1 cellular context compared by ENCODE assay signal in the genomic region with DNA sequence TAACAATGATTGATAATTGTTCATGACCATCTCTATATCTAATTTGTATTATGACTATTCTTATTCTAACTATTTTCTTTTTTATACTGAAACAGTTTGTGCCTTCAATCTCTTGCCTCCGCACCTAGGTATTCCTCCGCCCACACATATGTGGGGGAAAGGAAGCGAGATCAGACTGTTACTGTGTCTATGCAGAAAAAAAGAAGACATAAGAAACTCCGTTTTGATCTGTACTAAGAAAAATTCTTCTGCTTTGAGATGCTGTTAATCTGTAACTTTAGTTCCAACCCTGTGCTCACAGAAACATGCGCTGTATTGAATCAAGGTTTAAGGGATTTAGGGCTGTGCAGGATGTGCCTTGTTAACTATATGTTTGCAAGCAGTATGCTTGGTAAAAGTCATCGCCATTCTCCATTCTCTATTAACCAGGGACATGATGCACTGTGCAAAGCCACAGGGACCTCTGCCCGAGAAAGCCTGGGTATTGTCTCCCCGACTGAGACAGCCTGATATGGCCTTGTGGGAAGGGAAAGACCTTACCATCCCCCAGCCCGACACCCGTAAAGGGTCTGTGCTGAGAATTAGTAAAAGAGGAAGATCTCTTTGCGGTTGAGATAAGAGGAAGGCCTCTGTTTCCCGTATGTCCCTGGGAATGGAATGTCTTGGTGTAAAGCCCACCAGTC.
TF ChIP-seq lines count a peak whose summit lies in the region.

No MANE protein-coding gene starts in this region.

TF ChIP-seq in HepG2, 621 proteins besides CTCF, POLR2A, EP300 and RAD21 (continued from another document and continues in another):
- TF ChIP-seq, protein P1, sequence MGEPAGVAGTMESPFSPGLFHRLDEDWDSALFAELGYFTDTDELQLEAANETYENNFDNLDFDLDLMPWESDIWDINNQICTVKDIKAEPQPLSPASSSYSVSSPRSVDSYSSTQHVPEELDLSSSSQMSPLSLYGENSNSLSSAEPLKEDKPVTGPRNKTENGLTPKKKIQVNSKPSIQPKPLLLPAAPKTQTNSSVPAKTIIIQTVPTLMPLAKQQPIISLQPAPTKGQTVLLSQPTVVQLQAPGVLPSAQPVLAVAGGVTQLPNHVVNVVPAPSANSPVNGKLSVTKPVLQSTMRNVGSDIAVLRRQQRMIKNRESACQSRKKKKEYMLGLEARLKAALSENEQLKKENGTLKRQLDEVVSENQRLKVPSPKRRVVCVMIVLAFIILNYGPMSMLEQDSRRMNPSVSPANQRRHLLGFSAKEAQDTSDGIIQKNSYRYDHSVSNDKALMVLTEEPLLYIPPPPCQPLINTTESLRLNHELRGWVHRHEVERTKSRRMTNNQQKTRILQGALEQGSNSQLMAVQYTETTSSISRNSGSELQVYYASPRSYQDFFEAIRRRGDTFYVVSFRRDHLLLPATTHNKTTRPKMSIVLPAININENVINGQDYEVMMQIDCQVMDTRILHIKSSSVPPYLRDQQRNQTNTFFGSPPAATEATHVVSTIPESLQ (CRISPR knock-in tag; conservative IDR thresholded peaks at IDR 0.05), result no peak
- TF ChIP-seq TAF15 (IDR thresholded peaks at IDR 0.05; ENCODE audit: low read depth, low read length, poor library complexity, severe bottlenecking), result no peak
- TF ChIP-seq HOXA9 (CRISPR knock-in tag; IDR thresholded peaks at IDR 0.05; ENCODE audit: borderline replicate concordance), result no peak
- TF ChIP-seq MAFF (IDR thresholded peaks at IDR 0.05; ENCODE audit: low read depth, low read length), result no peak
- TF ChIP-seq MBD4 (IDR thresholded peaks at IDR 0.05; ENCODE audit: borderline replicate concordance, low read length), result no peak
- TF ChIP-seq RAD51 (IDR thresholded peaks at IDR 0.05; ENCODE audit: borderline replicate concordance), result no peak
- no peak for TF ChIP-seq SOX6 (IDR thresholded peaks at IDR 0.05)
- TF ChIP-seq SOX6 (CRISPR knock-in tag; IDR thresholded peaks at IDR 0.05), result peak; percentile 24; the same call in 1 of the 2 replicates
- no peak for TF ChIP-seq RNF2 (conservative IDR thresholded peaks at IDR 0.05; ENCODE audit: low read depth)
- TF ChIP-seq PAF1 (CRISPR knock-in tag; IDR thresholded peaks at IDR 0.05), result no peak
- TF ChIP-seq ZNF501 (CRISPR knock-in tag; IDR thresholded peaks at IDR 0.05), result no peak
- TF ChIP-seq NR2F6 (IDR thresholded peaks at IDR 0.05), result no peak
- no peak for TF ChIP-seq NR2F6 (CRISPR knock-in tag; IDR thresholded peaks at IDR 0.05)
- TF ChIP-seq ZNF253 (CRISPR knock-in tag; IDR thresholded peaks at IDR 0.05; ENCODE audit: borderline replicate concordance), result no peak
- no peak for TF ChIP-seq PRPF4 (IDR thresholded peaks at IDR 0.05; ENCODE audit: low read depth, low read length, poor library complexity, severe bottlenecking)
- TF ChIP-seq, protein P2, sequence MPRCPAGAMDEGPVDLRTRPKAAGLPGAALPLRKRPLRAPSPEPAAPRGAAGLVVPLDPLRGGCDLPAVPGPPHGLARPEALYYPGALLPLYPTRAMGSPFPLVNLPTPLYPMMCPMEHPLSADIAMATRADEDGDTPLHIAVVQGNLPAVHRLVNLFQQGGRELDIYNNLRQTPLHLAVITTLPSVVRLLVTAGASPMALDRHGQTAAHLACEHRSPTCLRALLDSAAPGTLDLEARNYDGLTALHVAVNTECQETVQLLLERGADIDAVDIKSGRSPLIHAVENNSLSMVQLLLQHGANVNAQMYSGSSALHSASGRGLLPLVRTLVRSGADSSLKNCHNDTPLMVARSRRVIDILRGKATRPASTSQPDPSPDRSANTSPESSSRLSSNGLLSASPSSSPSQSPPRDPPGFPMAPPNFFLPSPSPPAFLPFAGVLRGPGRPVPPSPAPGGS (CRISPR knock-in tag; IDR thresholded peaks at IDR 0.05), result no peak
- no peak for TF ChIP-seq ZNF572 (CRISPR knock-in tag; IDR thresholded peaks at IDR 0.05)
- TF ChIP-seq SNAPC2 (CRISPR knock-in tag; IDR thresholded peaks at IDR 0.05), result 0 out of 2 replicates have a peak, but pooled peaks have one; percentile 45
- TF ChIP-seq EZH2 (conservative IDR thresholded peaks at IDR 0.05; ENCODE audit: low read depth, low read length), result no peak
- TF ChIP-seq ZNF567 (CRISPR knock-in tag; IDR thresholded peaks at IDR 0.05; ENCODE audit: borderline replicate concordance), result no peak
- TF ChIP-seq KDM4B (CRISPR knock-in tag; IDR thresholded peaks at IDR 0.05), result no peak
- no peak for TF ChIP-seq ZNF703 (CRISPR knock-in tag; IDR thresholded peaks at IDR 0.05; ENCODE audit: borderline replicate concordance)
- no peak for TF ChIP-seq ZNF180 (CRISPR knock-in tag; IDR thresholded peaks at IDR 0.05; ENCODE audit: borderline replicate concordance, low read depth)
- TF ChIP-seq ZNF207 (IDR thresholded peaks at IDR 0.05; ENCODE audit: borderline replicate concordance), result no peak
- no peak for TF ChIP-seq FOXA1 (IDR thresholded peaks at IDR 0.05)
- TF ChIP-seq FOXA1 (CRISPR knock-in tag; IDR thresholded peaks at IDR 0.05), result peak; percentile 22; the same call in 1 of the 2 replicates
- TF ChIP-seq ZNF234 (CRISPR knock-in tag; conservative IDR thresholded peaks at IDR 0.05), result no peak
- 0 out of 3 replicates have a peak, but pooled peaks have one; percentile 6 for TF ChIP-seq MXI1 (IDR thresholded peaks at IDR 0.05; ENCODE audit: borderline replicate concordance, low read depth, low read length)
- TF ChIP-seq ZNF577 (CRISPR knock-in tag; IDR thresholded peaks at IDR 0.05; ENCODE audit: borderline replicate concordance, low read depth), result no peak
- TF ChIP-seq BRD4 (CRISPR knock-in tag; IDR thresholded peaks at IDR 0.05), result no peak
- TF ChIP-seq ZBTB38 (CRISPR knock-in tag; IDR thresholded peaks at IDR 0.05), result no peak
- TF ChIP-seq MZF1 (CRISPR knock-in tag; IDR thresholded peaks at IDR 0.05; ENCODE audit: borderline replicate concordance), result no peak
- no peak for TF ChIP-seq ZNF614 (CRISPR knock-in tag; IDR thresholded peaks at IDR 0.05; ENCODE audit: borderline replicate concordance)
- TF ChIP-seq SAP130 (CRISPR knock-in tag; IDR thresholded peaks at IDR 0.05; ENCODE audit: low read depth), result no peak
- no peak for TF ChIP-seq ATAD3A (CRISPR knock-in tag; IDR thresholded peaks at IDR 0.05)
- no peak for TF ChIP-seq ZSCAN30 (CRISPR knock-in tag; IDR thresholded peaks at IDR 0.05)
- no peak for TF ChIP-seq SKI (IDR thresholded peaks at IDR 0.05; ENCODE audit: partially characterized antibody)
- TF ChIP-seq ZNF652 (CRISPR knock-in tag; IDR thresholded peaks at IDR 0.05; ENCODE audit: borderline replicate concordance, low read depth), result peak; percentile 90
- TF ChIP-seq BCL6 (CRISPR knock-in tag; IDR thresholded peaks at IDR 0.05), result no peak
- TF ChIP-seq RORA (CRISPR knock-in tag; IDR thresholded peaks at IDR 0.05), result no peak
- TF ChIP-seq, protein P3, sequence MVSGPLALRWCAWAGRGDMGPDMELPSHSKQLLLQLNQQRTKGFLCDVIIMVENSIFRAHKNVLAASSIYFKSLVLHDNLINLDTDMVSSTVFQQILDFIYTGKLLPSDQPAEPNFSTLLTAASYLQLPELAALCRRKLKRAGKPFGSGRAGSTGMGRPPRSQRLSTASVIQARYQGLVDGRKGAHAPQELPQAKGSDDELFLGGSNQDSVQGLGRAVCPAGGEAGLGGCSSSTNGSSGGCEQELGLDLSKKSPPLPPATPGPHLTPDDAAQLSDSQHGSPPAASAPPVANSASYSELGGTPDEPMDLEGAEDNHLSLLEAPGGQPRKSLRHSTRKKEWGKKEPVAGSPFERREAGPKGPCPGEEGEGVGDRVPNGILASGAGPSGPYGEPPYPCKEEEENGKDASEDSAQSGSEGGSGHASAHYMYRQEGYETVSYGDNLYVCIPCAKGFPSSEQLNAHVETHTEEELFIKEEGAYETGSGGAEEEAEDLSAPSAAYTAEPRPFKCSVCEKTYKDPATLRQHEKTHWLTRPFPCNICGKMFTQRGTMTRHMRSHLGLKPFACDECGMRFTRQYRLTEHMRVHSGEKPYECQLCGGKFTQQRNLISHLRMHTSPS (CRISPR knock-in tag; IDR thresholded peaks at IDR 0.05; ENCODE audit: low read depth), result no peak
- TF ChIP-seq ESRRA (CRISPR knock-in tag; IDR thresholded peaks at IDR 0.05; ENCODE audit: low read depth), result peak; percentile 27; the same call in 1 of the 2 replicates
- TF ChIP-seq ZNF496 (CRISPR knock-in tag; IDR thresholded peaks at IDR 0.05; ENCODE audit: insufficient replicate concordance), result no peak
- no peak for TF ChIP-seq ZNF549 (CRISPR knock-in tag; IDR thresholded peaks at IDR 0.05)
- no peak for TF ChIP-seq ZFP82 (CRISPR knock-in tag; IDR thresholded peaks at IDR 0.05; ENCODE audit: borderline replicate concordance)
- no peak for TF ChIP-seq POGZ (CRISPR knock-in tag; IDR thresholded peaks at IDR 0.05)
- TF ChIP-seq MBNL3 (CRISPR knock-in tag; conservative IDR thresholded peaks at IDR 0.05), result no peak
- TF ChIP-seq ERF (CRISPR knock-in tag; IDR thresholded peaks at IDR 0.05), result no peak
- TF ChIP-seq, protein P4, sequence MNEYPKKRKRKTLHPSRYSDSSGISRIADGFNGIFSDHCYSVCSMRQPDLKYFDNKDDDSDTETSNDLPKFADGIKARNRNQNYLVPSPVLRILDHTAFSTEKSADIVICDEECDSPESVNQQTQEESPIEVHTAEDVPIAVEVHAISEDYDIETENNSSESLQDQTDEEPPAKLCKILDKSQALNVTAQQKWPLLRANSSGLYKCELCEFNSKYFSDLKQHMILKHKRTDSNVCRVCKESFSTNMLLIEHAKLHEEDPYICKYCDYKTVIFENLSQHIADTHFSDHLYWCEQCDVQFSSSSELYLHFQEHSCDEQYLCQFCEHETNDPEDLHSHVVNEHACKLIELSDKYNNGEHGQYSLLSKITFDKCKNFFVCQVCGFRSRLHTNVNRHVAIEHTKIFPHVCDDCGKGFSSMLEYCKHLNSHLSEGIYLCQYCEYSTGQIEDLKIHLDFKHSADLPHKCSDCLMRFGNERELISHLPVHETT (CRISPR knock-in tag; conservative IDR thresholded peaks at IDR 0.05), result no peak
- TF ChIP-seq SP5 (CRISPR knock-in tag; IDR thresholded peaks at IDR 0.05; ENCODE audit: borderline replicate concordance, low read depth), result peak; percentile 53; the same call in 1 of the 2 replicates
- TF ChIP-seq, protein P5, sequence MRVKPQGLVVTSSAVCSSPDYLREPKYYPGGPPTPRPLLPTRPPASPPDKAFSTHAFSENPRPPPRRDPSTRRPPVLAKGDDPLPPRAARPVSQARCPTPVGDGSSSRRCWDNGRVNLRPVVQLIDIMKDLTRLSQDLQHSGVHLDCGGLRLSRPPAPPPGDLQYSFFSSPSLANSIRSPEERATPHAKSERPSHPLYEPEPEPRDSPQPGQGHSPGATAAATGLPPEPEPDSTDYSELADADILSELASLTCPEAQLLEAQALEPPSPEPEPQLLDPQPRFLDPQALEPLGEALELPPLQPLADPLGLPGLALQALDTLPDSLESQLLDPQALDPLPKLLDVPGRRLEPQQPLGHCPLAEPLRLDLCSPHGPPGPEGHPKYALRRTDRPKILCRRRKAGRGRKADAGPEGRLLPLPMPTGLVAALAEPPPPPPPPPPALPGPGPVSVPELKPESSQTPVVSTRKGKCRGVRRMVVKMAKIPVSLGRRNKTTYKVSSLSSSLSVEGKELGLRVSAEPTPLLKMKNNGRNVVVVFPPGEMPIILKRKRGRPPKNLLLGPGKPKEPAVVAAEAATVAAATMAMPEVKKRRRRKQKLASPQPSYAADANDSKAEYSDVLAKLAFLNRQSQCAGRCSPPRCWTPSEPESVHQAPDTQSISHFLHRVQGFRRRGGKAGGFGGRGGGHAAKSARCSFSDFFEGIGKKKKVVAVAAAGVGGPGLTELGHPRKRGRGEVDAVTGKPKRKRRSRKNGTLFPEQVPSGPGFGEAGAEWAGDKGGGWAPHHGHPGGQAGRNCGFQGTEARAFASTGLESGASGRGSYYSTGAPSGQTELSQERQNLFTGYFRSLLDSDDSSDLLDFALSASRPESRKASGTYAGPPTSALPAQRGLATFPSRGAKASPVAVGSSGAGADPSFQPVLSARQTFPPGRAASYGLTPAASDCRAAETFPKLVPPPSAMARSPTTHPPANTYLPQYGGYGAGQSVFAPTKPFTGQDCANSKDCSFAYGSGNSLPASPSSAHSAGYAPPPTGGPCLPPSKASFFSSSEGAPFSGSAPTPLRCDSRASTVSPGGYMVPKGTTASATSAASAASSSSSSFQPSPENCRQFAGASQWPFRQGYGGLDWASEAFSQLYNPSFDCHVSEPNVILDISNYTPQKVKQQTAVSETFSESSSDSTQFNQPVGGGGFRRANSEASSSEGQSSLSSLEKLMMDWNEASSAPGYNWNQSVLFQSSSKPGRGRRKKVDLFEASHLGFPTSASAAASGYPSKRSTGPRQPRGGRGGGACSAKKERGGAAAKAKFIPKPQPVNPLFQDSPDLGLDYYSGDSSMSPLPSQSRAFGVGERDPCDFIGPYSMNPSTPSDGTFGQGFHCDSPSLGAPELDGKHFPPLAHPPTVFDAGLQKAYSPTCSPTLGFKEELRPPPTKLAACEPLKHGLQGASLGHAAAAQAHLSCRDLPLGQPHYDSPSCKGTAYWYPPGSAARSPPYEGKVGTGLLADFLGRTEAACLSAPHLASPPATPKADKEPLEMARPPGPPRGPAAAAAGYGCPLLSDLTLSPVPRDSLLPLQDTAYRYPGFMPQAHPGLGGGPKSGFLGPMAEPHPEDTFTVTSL (CRISPR knock-in tag; IDR thresholded peaks at IDR 0.05; ENCODE audit: borderline replicate concordance), result no peak
- no peak for TF ChIP-seq POLR2AphosphoS5 (IDR thresholded peaks at IDR 0.05; ENCODE audit: low read depth, low read length)
- TF ChIP-seq ZKSCAN8 (CRISPR knock-in tag; IDR thresholded peaks at IDR 0.05; ENCODE audit: borderline replicate concordance), result no peak
- no peak for TF ChIP-seq ZFP1 (CRISPR knock-in tag; IDR thresholded peaks at IDR 0.05)
- TF ChIP-seq, protein P6, sequence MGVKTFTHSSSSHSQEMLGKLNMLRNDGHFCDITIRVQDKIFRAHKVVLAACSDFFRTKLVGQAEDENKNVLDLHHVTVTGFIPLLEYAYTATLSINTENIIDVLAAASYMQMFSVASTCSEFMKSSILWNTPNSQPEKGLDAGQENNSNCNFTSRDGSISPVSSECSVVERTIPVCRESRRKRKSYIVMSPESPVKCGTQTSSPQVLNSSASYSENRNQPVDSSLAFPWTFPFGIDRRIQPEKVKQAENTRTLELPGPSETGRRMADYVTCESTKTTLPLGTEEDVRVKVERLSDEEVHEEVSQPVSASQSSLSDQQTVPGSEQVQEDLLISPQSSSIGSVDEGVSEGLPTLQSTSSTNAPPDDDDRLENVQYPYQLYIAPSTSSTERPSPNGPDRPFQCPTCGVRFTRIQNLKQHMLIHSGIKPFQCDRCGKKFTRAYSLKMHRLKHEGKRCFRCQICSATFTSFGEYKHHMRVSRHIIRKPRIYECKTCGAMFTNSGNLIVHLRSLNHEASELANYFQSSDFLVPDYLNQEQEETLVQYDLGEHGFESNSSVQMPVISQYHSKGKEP (CRISPR knock-in tag; IDR thresholded peaks at IDR 0.05), result no peak
- TF ChIP-seq TBL1XR1 (IDR thresholded peaks at IDR 0.05; ENCODE audit: borderline replicate concordance, low read length, partially characterized antibody), result no peak
- TF ChIP-seq ZNF850 (CRISPR knock-in tag; conservative IDR thresholded peaks at IDR 0.05), result no peak
- 0 out of 2 replicates have a peak, but pooled peaks have one; percentile 54 for TF ChIP-seq ARID2 (CRISPR knock-in tag; IDR thresholded peaks at IDR 0.05; ENCODE audit: borderline replicate concordance)
- no peak for TF ChIP-seq EHMT2 (IDR thresholded peaks at IDR 0.05; ENCODE audit: borderline replicate concordance, low read depth, low read length)
- TF ChIP-seq SOX13 (IDR thresholded peaks at IDR 0.05), result no peak
- no peak for TF ChIP-seq SOX13 (CRISPR knock-in tag; conservative IDR thresholded peaks at IDR 0.05 in 1 of 2, IDR thresholded peaks at IDR 0.05 in 1 of 2)
- no peak for TF ChIP-seq HOXA3 (CRISPR knock-in tag; IDR thresholded peaks at IDR 0.05)
